1 cellular context compared by ENCODE assay signal in genomic region chr16:29115013-29115813, GRCh38.
TF ChIP-seq lines count a peak whose summit lies in the region.
"Not testable (repeated sequence)": the region's sequence is repeated elsewhere in the genome, so short reads cannot be mapped to it uniquely, and the experiment has no call there.

No MANE protein-coding gene starts in this region.

TF ChIP-seq in K562, 482 proteins besides CTCF, POLR2A, EP300 and RAD21 (continued from another document):
- TF ChIP-seq SMARCE1 (IDR thresholded peaks at IDR 0.05) (peak; percentile 19; the same call in 1 of the 2 replicates), RAD51 (IDR thresholded peaks at IDR 0.05; ENCODE audit: borderline replicate concordance, low read depth) (peak; percentile 86), L3MBTL2 (IDR thresholded peaks at IDR 0.05) (peak; percentile 45; the same call in 1 of the 2 replicates), BHLHE40 (IDR thresholded peaks at IDR 0.05; ENCODE audit: low read length) (peak; percentile 93), TFAP4 (CRISPR knock-in tag; IDR thresholded peaks at IDR 0.05; ENCODE audit: borderline replicate concordance) (peak; percentile 15; the same call in 1 of the 2 replicates), CTBP1 (IDR thresholded peaks at IDR 0.05; ENCODE audit: borderline replicate concordance) (peak; percentile 41; the same call in 1 of the 2 replicates), USF2 (CRISPR knock-in tag; IDR thresholded peaks at IDR 0.05) (peak; percentile 87), ID3 (tag; IDR thresholded peaks at IDR 0.05) (peak; percentile 64; the same call in 1 of the 2 replicates), SOX6 (IDR thresholded peaks at IDR 0.05) (0 out of 2 replicates have a peak, but pooled peaks have one; percentile 20), SP1 (CRISPR knock-in tag; IDR thresholded peaks at IDR 0.05) (0 out of 2 replicates have a peak, but pooled peaks have one; percentile 28), MAZ (CRISPR knock-in tag; conservative IDR thresholded peaks at IDR 0.05 in 1 of 2, IDR thresholded peaks at IDR 0.05 in 1 of 2) (0 out of 4 replicates have a peak, but pooled peaks of 1 of the 2 experiments have one; percentile 48), USF1 (CRISPR knock-in tag; IDR thresholded peaks at IDR 0.05) (peak; percentile 87), ARID2 (IDR thresholded peaks at IDR 0.05) (0 out of 2 replicates have a peak, but pooled peaks have one; percentile 22)
- TF ChIP-seq ID3 (CRISPR knock-in tag; IDR thresholded peaks at IDR 0.05) = not testable (repeated sequence)
